ENCODE assay signal across 13 cellular contexts in genomic region chr3:12990781-12991480, GRCh38.
DNase-seq lines count a peak whose midpoint lies in the region; TF ChIP-seq lines count a peak whose summit lies in the region.
"Had no signal": no experiment of that assay in that cellular context is flagged by ENCODE, and none has a peak within 500 bp of the region (broad histone marks: within the 10 kb centered on the region; RNA-seq: fewer than 3 reads in every experiment).

No MANE protein-coding gene starts in this region.

- peaks cover 0 to 5% of the 10 kb centered on the region in 2 donors for H3K4me1 ChIP-seq in ascending aorta
- peaks cover 0 to 16% (median 8%) of the 10 kb centered on the region in 4 donors for H3K4me1 ChIP-seq in tibial nerve
- H3K4me1 ChIP-seq: prostate gland had no signal

- peak; percentile 71 for DNase-seq in AG04449 (ENCODE audit: low read depth, low spot score)
- peak; percentile 43 for DNase-seq in GM04504 (ENCODE audit: low read depth)
- DNase-seq in ascending aorta (ENCODE audit: low spot score in 2 of 2) = no peak
- DNase-seq in iris pigment epithelial cell (ENCODE audit: low read depth) = peak; percentile 75
- no peak for DNase-seq in tibial nerve (ENCODE audit: low spot score in 2 of 2)
- no peak for DNase-seq in SW480 (ENCODE audit: low spot score)
- no peak for DNase-seq in SKM-1 (lab: John Stamatoyannopoulos, UW; ENCODE audit: unreplicated experiment)
- no peak for DNase-seq in effector CD4-positive, alpha-beta T cell
- DNase-seq: activated CD4-positive, alpha-beta T cell treated with anti-CD3 and anti-CD28 coated beads for 4 hours; activated naive CD8-positive, alpha-beta T cell treated with anti-CD3 and anti-CD28 coated beads, Interleukin-2, amount 50 U/mL, for 24 hours; Karpas-422; OCI-M1 had no signal

- TF ChIP-seq CTCF in AG04449 (IDR thresholded peaks at IDR 0.05; ENCODE audit: insufficient read depth, low read length, missing control alignments) (no peak), ascending aorta (IDR thresholded peaks at IDR 0.05) (no peak), tibial nerve (IDR thresholded peaks at IDR 0.05) (no peak)

- WGBS in tibial nerve, 2 donors = 64 to 67% methylated on average over 16 of the region's 16 CpGs

- CTCF ChIA-PET in AG04449 (lab: Yijun Ruan, JAX) = interaction anchor here (1.2 to 4.6 kb wide), 8 partner anchors 8 to 123 kb away, joined by 3 to 56 read pairs (median 4); no protein-coding TSS in a partner anchor

- H3K4me3 ChIP-seq in AG04449 (ENCODE audit: low read depth, low read length) (no peak overlapping the region), ascending aorta (no peak overlapping the region), tibial nerve (no peak overlapping the region)
- H3K4me3 ChIP-seq: prostate gland had no signal

- TF ChIP-seq EP300 in tibial nerve (IDR thresholded peaks at IDR 0.05) = no peak

- intact Hi-C loops in ascending aorta (cut with DNase I) = no loop called here

- no peaks in the 10 kb centered on the region for H3K9me3 ChIP-seq in ascending aorta
- no peaks in the 10 kb centered on the region for H3K9me3 ChIP-seq in tibial nerve
- H3K9me3 ChIP-seq: prostate gland had no signal

- POLR2A ChIA-PET in AG04449 (lab: Yijun Ruan, JAX) = interaction anchor here (0.6 kb wide), 1 partner anchor 94 kb away, joined by 3 read pairs; no protein-coding TSS in a partner anchor

- no peaks in the 10 kb centered on the region for H3K36me3 ChIP-seq in ascending aorta
- H3K36me3 ChIP-seq in tibial nerve = no peaks in the 10 kb centered on the region
- H3K36me3 ChIP-seq: prostate gland had no signal

- no peak for TF ChIP-seq POLR2A in tibial nerve (IDR thresholded peaks at IDR 0.05)

- H3K27ac ChIP-seq in ascending aorta (peak overlapping the region; percentile 67 to 68), tibial nerve (peak overlapping the region in 2 of 4 donors; percentile 44 to 77)
- H3K27ac ChIP-seq: prostate gland had no signal

- H3K27me3 ChIP-seq in ascending aorta = no peaks in the 10 kb centered on the region
- no peaks in the 10 kb centered on the region for H3K27me3 ChIP-seq in tibial nerve

Comparison
In these comparisons a context has a peak if more than half of its experiments do, and no peak if none do; other contexts are left out.
1. DNase-seq: peak in AG04449 (single experiment), GM04504 (single experiment) and iris pigment epithelial cell (single experiment); none in ascending aorta (0 of 2), tibial nerve (0 of 2), SW480 (single experiment), SKM-1 (single experiment) and effector CD4-positive, alpha-beta T cell (single experiment).